ENCODE assay signal across 8 cellular contexts in the genomic region with DNA sequence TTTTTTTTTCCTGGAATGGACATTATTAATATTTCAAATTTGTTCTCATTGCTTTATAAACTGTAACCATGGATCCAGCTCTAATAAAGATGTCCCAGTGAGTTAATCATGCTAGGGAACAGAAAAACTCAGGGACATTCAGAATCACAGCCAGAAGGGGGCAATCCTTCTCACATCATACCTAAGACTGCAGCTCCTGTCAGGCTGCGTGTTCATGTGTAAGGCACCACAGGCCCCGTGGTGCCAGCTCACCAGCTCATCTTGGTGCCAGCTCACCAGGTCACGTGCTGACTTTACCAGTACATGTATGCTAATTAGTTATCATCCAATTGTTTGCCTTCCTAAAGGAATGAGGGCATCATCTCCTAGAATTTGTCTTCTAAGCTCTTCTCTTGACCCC.
DNase-seq lines count a peak whose midpoint lies in the region; ATAC-seq and TF ChIP-seq lines count a peak whose summit lies in the region.

No MANE protein-coding gene starts in this region.

- DNase-seq in AG10803 (ENCODE audit: low read depth) (peak; percentile 35), NCI-H1436 treated with DMSO at 0.1 percent for 48 hours (lab: John Stamatoyannopoulos, UW) (peak; percentile 64), adrenal gland (peak in 6 of 7 donors; percentile 21 to 52 (median 30)), kidney epithelial cell (ENCODE audit: low read depth) (peak; percentile 19)
- DNase-seq in effector CD8-positive, alpha-beta T cell (lab: John Stamatoyannopoulos, UW): no peak
- no peak for DNase-seq in activated CD8-positive, alpha-beta memory T cell treated with anti-CD3 and anti-CD28 coated beads, Interleukin-2, amount 50 U/mL, for 4 hours

- no peak overlapping the region for H3K27ac ChIP-seq in adrenal gland

- H3K36me3 ChIP-seq in adrenal gland (replicated peaks in 1 of 2): no peaks in the 10 kb centered on the region
- no peaks in the 10 kb centered on the region for H3K36me3 ChIP-seq in kidney epithelial cell (ENCODE audit: control insufficient read depth, insufficient read depth, low read length)

- H3K4me1 ChIP-seq in adrenal gland (replicated peaks in 1 of 2): no peaks in the 10 kb centered on the region

- WGBS in adrenal gland, 4 donors: 33 to 57% (median 46%) methylated on average over 3 of the region's 3 CpGs

- TF ChIP-seq POLR2A in adrenal gland (IDR thresholded peaks at IDR 0.05): no peak

- H3K27me3 ChIP-seq in adrenal gland (no peaks in the 10 kb centered on the region), kidney epithelial cell (ENCODE audit: control insufficient read depth, insufficient read depth, low read length) (no peaks in the 10 kb centered on the region)

- TF ChIP-seq CTCF in AG10803 (conservative IDR thresholded peaks at IDR 0.05; ENCODE audit: low read length) (peak; percentile 42), adrenal gland (IDR thresholded peaks at IDR 0.05) (peak in 3 of 6 experiments; percentile 18 to 29 (median 28)), kidney epithelial cell (IDR thresholded peaks at IDR 0.05; ENCODE audit: insufficient read depth, low read length, poor library complexity, severe bottlenecking) (peak; percentile 47)

- intact Hi-C loops in adrenal gland (cut with DNase I): no loop called here

- ATAC-seq in GM18907 (IDR thresholded peaks at IDR 0.05; ENCODE audit: unreplicated experiment) (peak; percentile 75), HG02588 (IDR thresholded peaks at IDR 0.05; ENCODE audit: unreplicated experiment) (no peak)

- no peaks in the 10 kb centered on the region for H3K9me3 ChIP-seq in adrenal gland (replicated peaks in 1 of 3)

- H3K4me3 ChIP-seq in AG10803 (ENCODE audit: low read length): no peak overlapping the region
- H3K4me3 ChIP-seq in adrenal gland: no peak overlapping the region
- no peak overlapping the region for H3K4me3 ChIP-seq in kidney epithelial cell (ENCODE audit: low read depth, low read length)

Comparison
In these comparisons a context has a peak if more than half of its experiments do, and no peak if none do; other contexts are left out.
1. DNase-seq: peak in AG10803 (single experiment), NCI-H1436 treated with DMSO at 0.1 percent for 48 hours (single experiment), adrenal gland (6 of 7) and kidney epithelial cell (single experiment); none in effector CD8-positive, alpha-beta T cell (single experiment) and activated CD8-positive, alpha-beta memory T cell treated with anti-CD3 and anti-CD28 coated beads, Interleukin-2, amount 50 U/mL, for 4 hours (single experiment).